ENCODE assay signal across 18 cellular contexts in genomic region chr11:61166331-61166730, GRCh38. TPM values are rescaled to one million over a fixed set of nuclear protein-coding genes. Genes with fewer than 3 reads are reported as not detected.
"Had no signal": no experiment of that assay in that cellular context is flagged by ENCODE, and none has a peak within 500 bp of the region (broad histone marks: within the 10 kb centered on the region; RNA-seq: fewer than 3 reads in every experiment).

No MANE protein-coding gene starts in this region.

RNA-seq across cellular contexts. Expression of gene PGA3, which starts 37.0 kb away (rescaled TPM):
- total RNA-seq: activated CD4-positive, alpha-beta memory T cell treated with anti-CD3 and anti-CD28 coated beads, Interleukin-2, amount 10 ng/mL, durations not matched to agents 7 days and 5 days; activated CD4-positive, alpha-beta T cell treated with anti-CD3 and anti-CD28 coated beads for 36 hours; activated CD4-positive, alpha-beta T cell treated with anti-CD3 and anti-CD28 coated beads, Interleukin-2, amount 10 ng/mL, durations not matched to agents 7 days and 5 days; activated CD8-positive, alpha-beta memory T cell treated with anti-CD3 and anti-CD28 coated beads, Interleukin-2, amount 10 ng/mL, durations not matched to agents 7 days and 5 days; activated CD8-positive, alpha-beta T cell treated with anti-CD3 and anti-CD28 coated beads, Interleukin-2, amount 10 ng/mL, durations not matched to agents 7 days and 5 days; activated naive CD4-positive, alpha-beta T cell treated with anti-CD3 and anti-CD28 coated beads for 36 hours; activated naive CD4-positive, alpha-beta T cell treated with anti-CD3 and anti-CD28 coated beads, Interleukin-2, amount 50 U/mL, for 72 hours; activated naive CD8-positive, alpha-beta T cell treated with anti-CD3 and anti-CD28 coated beads for 36 hours; activated T-cell treated with anti-CD3 and anti-CD28 coated beads, Interleukin-2, amount 50 U/mL, for 4 hours; activated T-cell treated with anti-CD3 and anti-CD28 coated beads, Interleukin-2, amount 50 U/mL, for 72 hours; activated T-helper 1 cell treated with anti-CD3 and anti-CD28 coated beads, Interleukin-12 subunit alpha, Interleukin-12 subunit beta, Interleukin-2, Interleukin-4 antibody, amounts not matched to agents 30 ng/mL and 10 ng/mL and 1 ng/mL, durations not matched to agents 14 hours and 24 hours and 36 hours; activated T-helper 17 cell treated with anti-CD3 and anti-CD28 coated beads, Interleukin-2, amount 50 U/mL, for 72 hours; T-cell; T-helper 1 cell treated with Interleukin-12 subunit alpha and Interleukin-12 subunit beta and Interleukin-4 antibody, amounts not matched to agents 30 ng/mL and 1 ng/mL, for 36 hours; T-helper 17 cell; T-helper 2 cell treated with Interferon-gamma antibody and Interleukin-4, amounts not matched to agents 100 ng/mL and 5 ng/mL, for 36 hours had no signal

RNA-seq across cellular contexts. Expression of gene PGA4, which starts 55.8 kb away (rescaled TPM):
- total RNA-seq: activated CD4-positive, alpha-beta memory T cell treated with anti-CD3 and anti-CD28 coated beads, Interleukin-2, amount 10 ng/mL, durations not matched to agents 7 days and 5 days; activated CD4-positive, alpha-beta T cell treated with anti-CD3 and anti-CD28 coated beads for 36 hours; activated CD4-positive, alpha-beta T cell treated with anti-CD3 and anti-CD28 coated beads, Interleukin-2, amount 10 ng/mL, durations not matched to agents 7 days and 5 days; activated CD8-positive, alpha-beta memory T cell treated with anti-CD3 and anti-CD28 coated beads, Interleukin-2, amount 10 ng/mL, durations not matched to agents 7 days and 5 days; activated CD8-positive, alpha-beta T cell treated with anti-CD3 and anti-CD28 coated beads, Interleukin-2, amount 10 ng/mL, durations not matched to agents 7 days and 5 days; activated naive CD4-positive, alpha-beta T cell treated with anti-CD3 and anti-CD28 coated beads for 36 hours; activated naive CD4-positive, alpha-beta T cell treated with anti-CD3 and anti-CD28 coated beads, Interleukin-2, amount 50 U/mL, for 72 hours; activated naive CD8-positive, alpha-beta T cell treated with anti-CD3 and anti-CD28 coated beads for 36 hours; activated T-cell treated with anti-CD3 and anti-CD28 coated beads, Interleukin-2, amount 50 U/mL, for 4 hours; activated T-cell treated with anti-CD3 and anti-CD28 coated beads, Interleukin-2, amount 50 U/mL, for 72 hours; activated T-helper 1 cell treated with anti-CD3 and anti-CD28 coated beads, Interleukin-12 subunit alpha, Interleukin-12 subunit beta, Interleukin-2, Interleukin-4 antibody, amounts not matched to agents 30 ng/mL and 10 ng/mL and 1 ng/mL, durations not matched to agents 14 hours and 24 hours and 36 hours; activated T-helper 17 cell treated with anti-CD3 and anti-CD28 coated beads, Interleukin-2, amount 50 U/mL, for 72 hours; cardiac septum; T-cell; T-helper 1 cell treated with Interleukin-12 subunit alpha and Interleukin-12 subunit beta and Interleukin-4 antibody, amounts not matched to agents 30 ng/mL and 1 ng/mL, for 36 hours; T-helper 17 cell; T-helper 2 cell treated with Interferon-gamma antibody and Interleukin-4, amounts not matched to agents 100 ng/mL and 5 ng/mL, for 36 hours; WTC11 had no signal
